In the genomic region with DNA sequence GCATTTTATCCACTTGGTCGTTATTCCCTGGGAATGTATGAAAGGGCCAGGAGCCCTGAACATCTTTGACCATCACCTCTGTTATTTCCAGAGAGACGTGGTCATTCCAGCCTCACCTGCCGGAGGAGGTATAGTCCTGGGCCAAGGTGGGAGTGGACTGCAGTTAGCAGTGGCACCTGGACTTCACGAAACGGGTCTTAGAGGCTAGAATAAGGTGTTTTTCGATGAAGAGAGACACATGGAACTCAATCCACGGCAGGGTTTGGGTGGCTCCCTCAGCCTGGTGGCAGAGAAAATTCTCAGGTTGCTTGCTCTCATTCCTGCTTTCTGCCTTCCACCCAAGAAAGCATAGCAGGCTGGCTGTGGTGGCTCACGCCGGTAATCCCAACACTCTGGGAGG, we compare ENCODE assay signal across 27 cellular contexts. TPM values are rescaled to one million over a fixed set of nuclear protein-coding genes. Genes with fewer than 3 reads are reported as not detected.
"Had no signal": no experiment of that assay in that cellular context is flagged by ENCODE, and none has a peak within 500 bp of the region (broad histone marks: within the 10 kb centered on the region; RNA-seq: fewer than 3 reads in every experiment).

No MANE protein-coding gene starts in this region.

- H3K27me3 ChIP-seq: pancreas, right lobe of liver, sigmoid colon, thyroid gland, upper lobe of left lung had no signal

- H3K36me3 ChIP-seq: neutrophil, pancreas, right lobe of liver, sigmoid colon, stomach, thoracic aorta, thyroid gland, tibial nerve, upper lobe of left lung had no signal

- H3K9me3 Mint-ChIP-seq: naive thymus-derived CD8-positive, alpha-beta T cell; natural killer cell treated with Interleukin-12 subunit alpha and Interleukin-12 subunit beta and Interleukin-15 and Interleukin-18, amount 100 ng/mL, for 72 hours; nephron progenitor cell; neural crest cell; stimulated activated effector memory CD8-positive, alpha-beta T cell treated with anti-CD3 and anti-CD28 coated beads, Interleukin-12 subunit alpha, Interleukin-12 subunit beta, amount 100 ng/mL, for 72 hours; stimulated activated naive B cell treated with anti-CD40 and anti-IgM and Interleukin-4, amounts not matched to agents 10 μg/mL and 1 μg/mL and 100 μg/mL, for 72 hours; stimulated activated naive CD8-positive, alpha-beta T cell treated with anti-CD3 and anti-CD28 coated beads, Interleukin-15, Interleukin-2, amounts not matched to agents 100 ng/mL and 50 ng/mL, for 24 hours had no signal

- H3K4me3 Mint-ChIP-seq: naive thymus-derived CD8-positive, alpha-beta T cell; natural killer cell treated with Interleukin-12 subunit alpha and Interleukin-12 subunit beta and Interleukin-15 and Interleukin-18, amount 100 ng/mL, for 72 hours; nephron progenitor cell; neural crest cell; stimulated activated effector memory CD8-positive, alpha-beta T cell treated with anti-CD3 and anti-CD28 coated beads, Interleukin-12 subunit alpha, Interleukin-12 subunit beta, amount 100 ng/mL, for 72 hours; stimulated activated naive B cell treated with anti-CD40 and anti-IgM and Interleukin-4, amounts not matched to agents 10 μg/mL and 1 μg/mL and 100 μg/mL, for 72 hours; stimulated activated naive CD8-positive, alpha-beta T cell treated with anti-CD3 and anti-CD28 coated beads, Interleukin-15, Interleukin-2, amounts not matched to agents 100 ng/mL and 50 ng/mL, for 24 hours had no signal

- H3K4me3 ChIP-seq: pancreas, psoas muscle, right lobe of liver, sigmoid colon, stomach, thoracic aorta, thyroid gland, tibial nerve, upper lobe of left lung had no signal

- H3K4me1 ChIP-seq: pancreas, psoas muscle, right lobe of liver, sigmoid colon, stomach, tibial nerve had no signal

- H3K9me3 ChIP-seq: neutrophil, pancreas, psoas muscle, right lobe of liver, sigmoid colon, stomach, thoracic aorta, thyroid gland, tibial nerve, upper lobe of left lung had no signal

- H3K36me3 Mint-ChIP-seq: naive thymus-derived CD8-positive, alpha-beta T cell; natural killer cell treated with Interleukin-12 subunit alpha and Interleukin-12 subunit beta and Interleukin-15 and Interleukin-18, amount 100 ng/mL, for 72 hours; stimulated activated effector memory CD8-positive, alpha-beta T cell treated with anti-CD3 and anti-CD28 coated beads, Interleukin-12 subunit alpha, Interleukin-12 subunit beta, amount 100 ng/mL, for 72 hours; stimulated activated naive B cell treated with anti-CD40 and anti-IgM and Interleukin-4, amounts not matched to agents 10 μg/mL and 1 μg/mL and 100 μg/mL, for 72 hours had no signal

- H3K4me1 Mint-ChIP-seq: naive thymus-derived CD8-positive, alpha-beta T cell; neural crest cell; stimulated activated effector memory CD8-positive, alpha-beta T cell treated with anti-CD3 and anti-CD28 coated beads, Interleukin-12 subunit alpha, Interleukin-12 subunit beta, amount 100 ng/mL, for 72 hours had no signal

- ATAC-seq: naive thymus-derived CD8-positive, alpha-beta T cell; natural killer cell treated with Interleukin-12 subunit alpha and Interleukin-12 subunit beta and Interleukin-15 and Interleukin-18, amount 100 ng/mL, for 72 hours; pancreas; psoas muscle; right cardiac atrium; right lobe of liver; stimulated activated effector memory CD8-positive, alpha-beta T cell treated with anti-CD3 and anti-CD28 coated beads, Interleukin-12 subunit alpha, Interleukin-12 subunit beta, amount 100 ng/mL, for 72 hours; stimulated activated naive B cell treated with anti-CD40 and anti-IgM and Interleukin-4, amounts not matched to agents 10 μg/mL and 1 μg/mL and 100 μg/mL, for 72 hours had no signal

- DNase-seq: naive thymus-derived CD8-positive, alpha-beta T cell; nephron progenitor cell; nucleus accumbens; pancreas; psoas muscle; right cardiac atrium; right lobe of liver; sigmoid colon; small intestine; stimulated activated CD4-positive, alpha-beta T cell treated with anti-CD3 and anti-CD28 coated beads, Interleukin-15, amount 100 ng/mL, for 24 hours; stimulated activated CD4-positive, alpha-beta T cell treated with anti-CD3 and anti-CD28 coated beads, Interleukin-2, amount 100 ng/mL, for 24 hours; stimulated activated CD4-positive, alpha-beta T cell treated with anti-CD3 and anti-CD28 coated beads, Interleukin-2, amount 100 ng/mL, for 48 hours; stimulated activated CD4-positive, alpha-beta T cell treated with anti-CD3 and anti-CD28 coated beads, Interleukin-4, amount 100 ng/mL, for 24 hours; stimulated activated naive B cell treated with anti-CD40 and anti-IgM and Interleukin-4, amounts not matched to agents 10 μg/mL and 1 μg/mL and 100 μg/mL, for 72 hours; stimulated activated naive CD4-positive, alpha-beta T cell treated with Interleukin-2 at 50 U/mL for 16 hours; stomach; trophoblast cell had no signal

- H3K27ac ChIP-seq: neutrophil, pancreas, psoas muscle, right lobe of liver, sigmoid colon, stomach, thoracic aorta, tibial nerve, upper lobe of left lung had no signal

- H3K27ac Mint-ChIP-seq: naive thymus-derived CD8-positive, alpha-beta T cell; natural killer cell treated with Interleukin-12 subunit alpha and Interleukin-12 subunit beta and Interleukin-15 and Interleukin-18, amount 100 ng/mL, for 72 hours; nephron progenitor cell; stimulated activated effector memory CD8-positive, alpha-beta T cell treated with anti-CD3 and anti-CD28 coated beads, Interleukin-12 subunit alpha, Interleukin-12 subunit beta, amount 100 ng/mL, for 72 hours; stimulated activated naive B cell treated with anti-CD40 and anti-IgM and Interleukin-4, amounts not matched to agents 10 μg/mL and 1 μg/mL and 100 μg/mL, for 72 hours; stimulated activated naive CD8-positive, alpha-beta T cell treated with anti-CD3 and anti-CD28 coated beads, Interleukin-15, Interleukin-2, amounts not matched to agents 100 ng/mL and 50 ng/mL, for 24 hours had no signal

RNA-seq across cellular contexts. Expression of a gene that starts 48.0 kb away (rescaled TPM):
- total RNA-seq: naive thymus-derived CD8-positive, alpha-beta T cell; natural killer cell treated with Interleukin-12 subunit alpha and Interleukin-12 subunit beta and Interleukin-15 and Interleukin-18, amount 100 ng/mL, for 72 hours; osteocyte had no signal
- polyA plus RNA-seq: naive thymus-derived CD8-positive, alpha-beta T cell had no signal
